In the genomic region with DNA sequence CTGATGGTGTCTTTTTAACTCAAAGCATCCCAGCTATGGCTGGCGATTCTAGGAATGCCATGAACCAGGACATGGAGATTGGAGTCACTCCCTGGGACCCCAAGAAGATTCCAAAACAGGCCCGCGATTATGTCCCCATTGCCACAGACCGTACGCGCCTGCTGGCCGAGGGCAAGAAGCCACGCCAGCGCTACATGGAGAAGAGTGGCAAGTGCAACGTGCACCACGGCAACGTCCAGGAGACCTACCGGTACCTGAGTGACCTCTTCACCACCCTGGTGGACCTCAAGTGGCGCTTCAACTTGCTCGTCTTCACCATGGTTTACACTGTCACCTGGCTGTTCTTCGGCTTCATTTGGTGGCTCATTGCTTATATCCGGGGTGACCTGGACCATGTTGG, we compare ENCODE assay signal across 40 cellular contexts. TPM values are rescaled to one million over a fixed set of nuclear protein-coding genes. Genes with fewer than 3 reads are reported as not detected.
"Had no signal": no experiment of that assay in that cellular context is flagged by ENCODE, and none has a peak within 500 bp of the region (broad histone marks: within the 10 kb centered on the region; RNA-seq: fewer than 3 reads in every experiment).

No MANE protein-coding gene starts in this region.

- H3K36me3 ChIP-seq: brain microvascular endothelial cell, breast epithelium had no signal

- FAIRE-seq: astrocyte, TTC549 had no signal

- H3K27ac ChIP-seq: adrenal gland, body of pancreas, brain microvascular endothelial cell, breast epithelium, cardiac muscle cell, VCaP had no signal

- H3K4me3 ChIP-seq: adrenal gland, body of pancreas, breast epithelium, cardiac muscle cell had no signal

- DNase-seq: activated B cell treated with CpG ODN at 0.5 μM for 24 hours; activated CD4-positive, alpha-beta memory T cell treated with anti-CD3 and anti-CD28 coated beads for 36 hours; activated CD4-positive, alpha-beta T cell treated with anti-CD3 and anti-CD28 coated beads for 4 hours; activated CD4-positive, alpha-beta T cell treated with anti-CD3 and anti-CD28 coated beads, Interleukin-2, amount 10 ng/mL, durations not matched to agents 24 days and 14 days; activated CD4-positive, alpha-beta T cell treated with anti-CD3 and anti-CD28 coated beads, Interleukin-2, amount 50 U/mL, for 1 hour; activated CD4-positive, alpha-beta T cell treated with anti-CD3 and anti-CD28 coated beads, Interleukin-2, amount 50 U/mL, for 4 hours; activated CD4-positive, CD25-positive, alpha-beta regulatory T cell treated with anti-CD3 and anti-CD28 coated beads, Interleukin-2, amount 50 U/mL, for 72 hours; activated CD8-positive, alpha-beta memory T cell treated with anti-CD3 and anti-CD28 coated beads, Interleukin-2, amount 50 U/mL, for 4 hours; activated CD8-positive, alpha-beta T cell treated with anti-CD3 and anti-CD28 coated beads for 36 hours; activated gamma-delta T cell treated with Interleukin-2 at 50 U/mL for 16 hours; activated naive CD4-positive, alpha-beta T cell; activated naive CD4-positive, alpha-beta T cell treated with anti-CD3 and anti-CD28 coated beads for 36 hours; activated naive CD4-positive, alpha-beta T cell treated with anti-CD3 and anti-CD28 coated beads, Interleukin-2, amount 50 U/mL, for 16 hours; activated naive CD8-positive, alpha-beta T cell treated with anti-CD3 and anti-CD28 coated beads for 36 hours; activated T-cell treated with anti-CD3 and anti-CD28 coated beads for 4 hours; activated T-cell treated with anti-CD3 and anti-CD28 coated beads, Interleukin-2, amount 50 U/mL, for 1 hour; activated T-cell treated with anti-CD3 and anti-CD28 coated beads, Interleukin-2, amount 50 U/mL, for 4 hours; activated T-cell treated with anti-CD3 and anti-CD28 coated beads, Interleukin-2, amount 50 U/mL, for 72 hours; adrenal gland; amniotic stem cell; body of pancreas; brain microvascular endothelial cell; cerebellar nuclear complex; SW 1271; T-helper 1 cell; T-helper 2 cell; T-helper 9 cell had no signal

- ATAC-seq: activated CD8-positive, alpha-beta T cell treated with anti-CD3 and anti-CD28 coated beads for 36 hours; activated naive CD4-positive, alpha-beta T cell treated with anti-CD3 and anti-CD28 coated beads, Interleukin-2, amount 50 U/mL, for 72 hours; activated T-cell treated with anti-CD3 and anti-CD28 coated beads, Interleukin-2, amount 50 U/mL, for 4 hours; activated T-cell treated with anti-CD3 and anti-CD28 coated beads, Interleukin-2, amount 50 U/mL, for 72 hours; activated T-helper 17 cell treated with anti-CD3 and anti-CD28 coated beads, Interleukin-2, amount 50 U/mL, for 72 hours; body of pancreas had no signal

- H3K36me3 Mint-ChIP-seq: activated CD4-positive, alpha-beta memory T cell treated with anti-CD3 and anti-CD28 coated beads for 36 hours; activated naive CD4-positive, alpha-beta T cell treated with anti-CD3 and anti-CD28 coated beads, Interleukin-2, amount 50 U/mL, for 72 hours; activated naive CD8-positive, alpha-beta T cell treated with anti-CD3 and anti-CD28 coated beads for 36 hours had no signal

- H3K4me1 Mint-ChIP-seq: activated naive CD8-positive, alpha-beta T cell treated with anti-CD3 and anti-CD28 coated beads for 36 hours had no signal

- H3K9me3 Mint-ChIP-seq: activated B cell treated with CpG ODN at 0.5 μM for 24 hours; activated CD4-positive, alpha-beta memory T cell treated with anti-CD3 and anti-CD28 coated beads for 36 hours; activated CD8-positive, alpha-beta T cell treated with anti-CD3 and anti-CD28 coated beads for 36 hours; activated naive CD4-positive, alpha-beta T cell treated with anti-CD3 and anti-CD28 coated beads for 36 hours; activated naive CD4-positive, alpha-beta T cell treated with anti-CD3 and anti-CD28 coated beads, Interleukin-2, amount 50 U/mL, for 72 hours; activated naive CD8-positive, alpha-beta T cell treated with anti-CD3 and anti-CD28 coated beads for 36 hours; activated T-cell treated with anti-CD3 and anti-CD28 coated beads, Interleukin-2, amount 50 U/mL, for 4 hours; activated T-cell treated with anti-CD3 and anti-CD28 coated beads, Interleukin-2, amount 50 U/mL, for 72 hours; activated T-helper 17 cell treated with anti-CD3 and anti-CD28 coated beads, Interleukin-2, amount 50 U/mL, for 72 hours; central memory CD8-positive, alpha-beta T cell; T-helper 1 cell treated with Interleukin-12 subunit alpha and Interleukin-12 subunit beta and Interleukin-4 antibody, amounts not matched to agents 30 μg/mL and 1 μg/mL, for 36 hours; T-helper 2 cell treated with Interferon-gamma antibody and Interleukin-4, amounts not matched to agents 5 μg/mL and 100 μg/mL, for 36 hours had no signal

- H3K9me3 ChIP-seq: adrenal gland, body of pancreas, breast epithelium had no signal

- H3K27me3 ChIP-seq: adrenal gland, body of pancreas, brain microvascular endothelial cell, cardiac muscle cell had no signal

- H3K27ac Mint-ChIP-seq: activated B cell treated with CpG ODN at 0.5 μM for 24 hours; activated CD4-positive, alpha-beta memory T cell treated with anti-CD3 and anti-CD28 coated beads for 36 hours; activated CD4-positive, alpha-beta T cell treated with anti-CD3 and anti-CD28 coated beads, Interleukin-2, amount 10 ng/mL, durations not matched to agents 24 days and 14 days; activated CD8-positive, alpha-beta T cell treated with anti-CD3 and anti-CD28 coated beads for 36 hours; activated naive CD4-positive, alpha-beta T cell treated with anti-CD3 and anti-CD28 coated beads for 36 hours; activated naive CD4-positive, alpha-beta T cell treated with anti-CD3 and anti-CD28 coated beads, Interleukin-2, amount 50 U/mL, for 72 hours; activated naive CD8-positive, alpha-beta T cell treated with anti-CD3 and anti-CD28 coated beads for 36 hours; activated T-cell treated with anti-CD3 and anti-CD28 coated beads, Interleukin-2, amount 50 U/mL, for 72 hours; activated T-helper 1 cell treated with anti-CD3 and anti-CD28 coated beads, Interleukin-12 subunit alpha, Interleukin-12 subunit beta, Interleukin-2, Interleukin-4 antibody, amounts not matched to agents 30 ng/mL and 10 ng/mL and 1 ng/mL, durations not matched to agents 14 hours and 24 hours and 36 hours; activated T-helper 17 cell treated with anti-CD3 and anti-CD28 coated beads, Interleukin-2, amount 50 U/mL, for 72 hours; T-helper 1 cell treated with Interleukin-12 subunit alpha and Interleukin-12 subunit beta and Interleukin-4 antibody, amounts not matched to agents 30 μg/mL and 1 μg/mL, for 36 hours; T-helper 2 cell treated with Interferon-gamma antibody and Interleukin-4, amounts not matched to agents 5 μg/mL and 100 μg/mL, for 36 hours had no signal

- H3K4me3 Mint-ChIP-seq: activated B cell treated with CpG ODN at 0.5 μM for 24 hours; activated CD4-positive, alpha-beta memory T cell treated with anti-CD3 and anti-CD28 coated beads for 36 hours; activated CD4-positive, alpha-beta T cell treated with anti-CD3 and anti-CD28 coated beads, Interleukin-2, amount 10 ng/mL, durations not matched to agents 24 days and 14 days; activated CD8-positive, alpha-beta T cell treated with anti-CD3 and anti-CD28 coated beads for 36 hours; activated naive CD4-positive, alpha-beta T cell treated with anti-CD3 and anti-CD28 coated beads for 36 hours; activated naive CD8-positive, alpha-beta T cell treated with anti-CD3 and anti-CD28 coated beads for 36 hours; activated T-cell treated with anti-CD3 and anti-CD28 coated beads, Interleukin-2, amount 50 U/mL, for 4 hours; activated T-cell treated with anti-CD3 and anti-CD28 coated beads, Interleukin-2, amount 50 U/mL, for 72 hours; activated T-helper 1 cell treated with anti-CD3 and anti-CD28 coated beads, Interleukin-12 subunit alpha, Interleukin-12 subunit beta, Interleukin-2, Interleukin-4 antibody, amounts not matched to agents 30 ng/mL and 10 ng/mL and 1 ng/mL, durations not matched to agents 14 hours and 24 hours and 36 hours; activated T-helper 17 cell treated with anti-CD3 and anti-CD28 coated beads, Interleukin-2, amount 50 U/mL, for 72 hours; central memory CD8-positive, alpha-beta T cell; T-helper 1 cell treated with Interleukin-12 subunit alpha and Interleukin-12 subunit beta and Interleukin-4 antibody, amounts not matched to agents 30 μg/mL and 1 μg/mL, for 36 hours; T-helper 2 cell treated with Interferon-gamma antibody and Interleukin-4, amounts not matched to agents 5 μg/mL and 100 μg/mL, for 36 hours had no signal

RNA-seq across cellular contexts. Expression of gene KCNJ5, which starts 20.1 kb away (rescaled TPM):
- total RNA-seq: activated B cell treated with CpG ODN at 0.5 μM for 24 hours; activated CD4-positive, alpha-beta memory T cell treated with anti-CD3 and anti-CD28 coated beads for 36 hours; activated CD4-positive, alpha-beta T cell treated with anti-CD3 and anti-CD28 coated beads, Interleukin-2, amount 10 ng/mL, durations not matched to agents 24 days and 14 days; activated CD8-positive, alpha-beta memory T cell treated with anti-CD3 and anti-CD28 coated beads for 36 hours; activated CD8-positive, alpha-beta T cell treated with anti-CD3 and anti-CD28 coated beads for 36 hours; activated naive CD4-positive, alpha-beta T cell treated with anti-CD3 and anti-CD28 coated beads for 36 hours; activated naive CD4-positive, alpha-beta T cell treated with anti-CD3 and anti-CD28 coated beads, Interleukin-2, amount 50 U/mL, for 72 hours; activated naive CD8-positive, alpha-beta T cell treated with anti-CD3 and anti-CD28 coated beads for 36 hours; activated T-cell treated with anti-CD3 and anti-CD28 coated beads, Interleukin-2, amount 50 U/mL, for 4 hours; activated T-helper 1 cell treated with anti-CD3 and anti-CD28 coated beads, Interleukin-12 subunit alpha, Interleukin-12 subunit beta, Interleukin-2, Interleukin-4 antibody, amounts not matched to agents 30 ng/mL and 10 ng/mL and 1 ng/mL, durations not matched to agents 14 hours and 24 hours and 36 hours; activated T-helper 17 cell treated with anti-CD3 and anti-CD28 coated beads, Interleukin-2, amount 50 U/mL, for 72 hours had no signal

RNA-seq across cellular contexts. Expression of gene TP53AIP1, which starts 31.4 kb away (rescaled TPM):
- total RNA-seq: activated B cell treated with CpG ODN at 0.5 μM for 24 hours; activated CD4-positive, alpha-beta memory T cell treated with anti-CD3 and anti-CD28 coated beads for 36 hours; activated CD4-positive, alpha-beta T cell treated with anti-CD3 and anti-CD28 coated beads, Interleukin-2, amount 10 ng/mL, durations not matched to agents 24 days and 14 days; activated CD8-positive, alpha-beta memory T cell treated with anti-CD3 and anti-CD28 coated beads for 36 hours; activated CD8-positive, alpha-beta T cell treated with anti-CD3 and anti-CD28 coated beads for 36 hours; activated naive CD4-positive, alpha-beta T cell treated with anti-CD3 and anti-CD28 coated beads for 36 hours; activated naive CD4-positive, alpha-beta T cell treated with anti-CD3 and anti-CD28 coated beads, Interleukin-2, amount 50 U/mL, for 72 hours; activated naive CD8-positive, alpha-beta T cell treated with anti-CD3 and anti-CD28 coated beads for 36 hours; activated T-cell treated with anti-CD3 and anti-CD28 coated beads, Interleukin-2, amount 50 U/mL, for 4 hours; activated T-helper 1 cell treated with anti-CD3 and anti-CD28 coated beads, Interleukin-12 subunit alpha, Interleukin-12 subunit beta, Interleukin-2, Interleukin-4 antibody, amounts not matched to agents 30 ng/mL and 10 ng/mL and 1 ng/mL, durations not matched to agents 14 hours and 24 hours and 36 hours; activated T-helper 17 cell treated with anti-CD3 and anti-CD28 coated beads, Interleukin-2, amount 50 U/mL, for 72 hours; aorta; body of pancreas; cardiac muscle cell had no signal

RNA-seq across cellular contexts. Expression of gene KCNJ1, which starts 44.1 kb away (rescaled TPM):
- total RNA-seq: activated B cell treated with CpG ODN at 0.5 μM for 24 hours; activated CD4-positive, alpha-beta memory T cell treated with anti-CD3 and anti-CD28 coated beads for 36 hours; activated CD4-positive, alpha-beta T cell treated with anti-CD3 and anti-CD28 coated beads, Interleukin-2, amount 10 ng/mL, durations not matched to agents 24 days and 14 days; activated CD8-positive, alpha-beta memory T cell treated with anti-CD3 and anti-CD28 coated beads for 36 hours; activated CD8-positive, alpha-beta T cell treated with anti-CD3 and anti-CD28 coated beads for 36 hours; activated naive CD4-positive, alpha-beta T cell treated with anti-CD3 and anti-CD28 coated beads for 36 hours; activated naive CD4-positive, alpha-beta T cell treated with anti-CD3 and anti-CD28 coated beads, Interleukin-2, amount 50 U/mL, for 72 hours; activated naive CD8-positive, alpha-beta T cell treated with anti-CD3 and anti-CD28 coated beads for 36 hours; activated T-cell treated with anti-CD3 and anti-CD28 coated beads, Interleukin-2, amount 50 U/mL, for 4 hours; activated T-cell treated with anti-CD3 and anti-CD28 coated beads, Interleukin-2, amount 50 U/mL, for 72 hours; activated T-helper 1 cell treated with anti-CD3 and anti-CD28 coated beads, Interleukin-12 subunit alpha, Interleukin-12 subunit beta, Interleukin-2, Interleukin-4 antibody, amounts not matched to agents 30 ng/mL and 10 ng/mL and 1 ng/mL, durations not matched to agents 14 hours and 24 hours and 36 hours; activated T-helper 17 cell treated with anti-CD3 and anti-CD28 coated beads, Interleukin-2, amount 50 U/mL, for 72 hours; adrenal gland; astrocyte; body of pancreas; cardiac muscle cell had no signal
